8 cellular contexts compared by ENCODE assay signal in the genomic region with DNA sequence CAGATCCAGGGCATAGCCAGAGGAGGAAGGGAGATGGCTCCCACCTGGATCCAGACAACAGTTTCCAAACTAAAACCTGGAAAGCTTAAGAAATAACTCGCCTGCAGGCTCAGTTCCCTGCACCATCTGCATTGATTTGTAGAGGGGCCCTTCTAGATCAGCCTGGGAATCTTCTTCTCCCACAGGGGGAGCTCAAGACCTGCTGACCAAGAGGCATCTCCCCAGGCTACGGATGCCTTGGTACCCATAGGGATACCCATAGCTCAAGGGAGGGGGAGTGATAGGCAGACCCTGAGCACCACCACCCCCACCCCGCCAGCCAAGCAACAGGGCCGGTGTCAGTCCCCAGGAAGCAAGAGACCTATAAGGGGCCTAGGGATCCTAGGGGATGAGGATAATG.
A peak's percentile ranks its signal among the peaks of the same experiment; 100 is the strongest.
DNase-seq lines count a peak whose midpoint lies in the region; ATAC-seq and TF ChIP-seq lines count a peak whose summit lies in the region.

No MANE protein-coding gene starts in this region.

- DNase-seq in SKM-1 treated with dmso at 0.1 percent for 144 hours (lab: John Stamatoyannopoulos, UW; ENCODE audit: unreplicated experiment) (peak; percentile 2), SKM-1 (lab: John Stamatoyannopoulos, UW; ENCODE audit: unreplicated experiment) (no peak), iPS DF 19.7 (ENCODE audit: low read depth, low spot score) (peak; percentile 40), middle frontal gyrus (ENCODE audit: extremely low spot score, low spot score) (no peak)

- peak; percentile 77 for ATAC-seq in HG02885 (IDR thresholded peaks at IDR 0.05; ENCODE audit: poor library complexity, unreplicated experiment)
- peak; percentile 91 for ATAC-seq in SK-N-SH treated with all-trans-retinoic acid at 6 μM for 48 hours
- ATAC-seq in GM19463 (IDR thresholded peaks at IDR 0.05; ENCODE audit: unreplicated experiment), result no peak
- ATAC-seq in HG03135 (IDR thresholded peaks at IDR 0.05; ENCODE audit: unreplicated experiment), result no peak

TF ChIP-seq in SK-N-SH treated with all-trans-retinoic acid at 6 μM for 48 hours, 23 proteins besides CTCF, POLR2A, EP300 and RAD21:
- no peak for TF ChIP-seq ZNF8 (CRISPR knock-in tag; IDR thresholded peaks at IDR 0.05)
- TF ChIP-seq SNAI2 (CRISPR knock-in tag; IDR thresholded peaks at IDR 0.05), result no peak
- no peak for TF ChIP-seq ZFP3 (CRISPR knock-in tag; IDR thresholded peaks at IDR 0.05)
- no peak for TF ChIP-seq ZFP30 (CRISPR knock-in tag; IDR thresholded peaks at IDR 0.05)
- no peak for TF ChIP-seq ISL1 (CRISPR knock-in tag; IDR thresholded peaks at IDR 0.05)
- TF ChIP-seq PPARA (CRISPR knock-in tag; IDR thresholded peaks at IDR 0.05; ENCODE audit: borderline replicate concordance), result no peak

Comparison
In these comparisons a context has a peak if more than half of its experiments do, and no peak if none do; other contexts are left out.
1. DNase-seq: peak in SKM-1 treated with dmso at 0.1 percent for 144 hours (single experiment) and iPS DF 19.7 (single experiment); none in SKM-1 (single experiment) and middle frontal gyrus (single experiment).
2. ATAC-seq: peak in HG02885 (single experiment) and SK-N-SH treated with all-trans-retinoic acid at 6 μM for 48 hours (single experiment); none in GM19463 (single experiment) and HG03135 (single experiment).